24 cellular contexts compared by ENCODE assay signal in the genomic region with DNA sequence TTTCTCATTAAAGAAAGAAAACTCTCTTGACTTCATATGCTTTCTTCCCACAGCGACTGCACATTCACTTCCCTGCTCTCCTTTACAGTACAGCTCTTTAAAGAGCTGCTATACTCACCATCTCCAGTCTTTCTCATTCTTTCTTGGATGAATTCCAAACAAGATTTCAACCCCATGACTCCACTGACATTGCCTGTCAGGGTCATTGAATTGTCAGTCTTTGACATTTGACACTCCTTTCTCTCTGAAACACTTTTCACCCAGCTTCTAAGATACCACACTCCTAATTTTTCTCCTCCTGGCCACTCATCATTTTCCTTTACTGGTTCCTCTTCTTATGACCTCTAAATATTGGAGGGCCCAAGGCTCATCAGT. TPM values are rescaled to one million over a fixed set of nuclear protein-coding genes. Genes with fewer than 3 reads are reported as not detected.
DNase-seq lines count a peak whose midpoint lies in the region; ATAC-seq and TF ChIP-seq lines count a peak whose summit lies in the region.
"Had no signal": no experiment of that assay in that cellular context is flagged by ENCODE, and none has a peak within 500 bp of the region (broad histone marks: within the 10 kb centered on the region; RNA-seq: fewer than 3 reads in every experiment).

No MANE protein-coding gene starts in this region.

- H3K4me1 ChIP-seq in naive thymus-derived CD4-positive, alpha-beta T cell (ENCODE audit: control insufficient read depth in 2 of 2, insufficient read depth in 2 of 2, low read length in 2 of 2), result no peaks in the 10 kb centered on the region
- no peaks in the 10 kb centered on the region for H3K4me1 ChIP-seq in sigmoid colon
- H3K4me1 ChIP-seq: BLaER1 treated with 17β-estradiol and CSF1 and Interleukin-3, amounts not matched to agents 10 nM and 100 nM; HAP-1; heart left ventricle had no signal

- DNase-seq in activated CD4-positive, alpha-beta T cell treated with anti-CD3 and anti-CD28 coated beads, Interleukin-2, amount 10 ng/mL, durations not matched to agents 7 days and 5 days, result no peak
- no peak for DNase-seq in activated CD4-positive, alpha-beta T cell treated with anti-CD3 and anti-CD28 coated beads for 4 hours
- no peak for DNase-seq in HEK293T (ENCODE audit: extremely low spot score)
- DNase-seq in activated CD8-positive, alpha-beta T cell treated with anti-CD3 and anti-CD28 coated beads, Interleukin-2, amount 10 ng/mL, durations not matched to agents 7 days and 5 days, result no peak
- DNase-seq in naive thymus-derived CD4-positive, alpha-beta T cell, result no peak
- DNase-seq in sigmoid colon, result no peak
- DNase-seq in stimulated activated CD4-positive, alpha-beta T cell treated with anti-CD3 and anti-CD28 coated beads, Interleukin-2, amount 100 ng/mL, for 48 hours, result no peak
- no peak for DNase-seq in effector CD8-positive, alpha-beta T cell (lab: John Stamatoyannopoulos, UW)
- DNase-seq: anterior cingulate cortex, DMS153, heart left ventricle, left ventricle myocardium superior, NCI-H187 treated with DMSO at 0.1 percent for 48 hours, NCI-H526, retina, Right ventricle myocardium superior, T-helper 2 cell, testis, WERI-Rb-1 had no signal

- no peak overlapping the region for H3K4me3 Mint-ChIP-seq in activated CD4-positive, alpha-beta T cell treated with anti-CD3 and anti-CD28 coated beads, Interleukin-2, amount 10 ng/mL, durations not matched to agents 7 days and 5 days
- H3K4me3 Mint-ChIP-seq in activated CD8-positive, alpha-beta T cell treated with anti-CD3 and anti-CD28 coated beads, Interleukin-2, amount 10 ng/mL, durations not matched to agents 7 days and 5 days, result no peak overlapping the region
- peak overlapping the region in 4 of 10 donors; percentile 2 to 33 (median 4) for H3K4me3 Mint-ChIP-seq in naive thymus-derived CD4-positive, alpha-beta T cell

- intact Hi-C loops in naive thymus-derived CD4-positive, alpha-beta T cell (cut with micrococcal nuclease), result no loop called here
- intact Hi-C loops in sigmoid colon (cut with DNase I), result no loop called here

- no peaks in the 10 kb centered on the region for H3K9me3 ChIP-seq in naive thymus-derived CD4-positive, alpha-beta T cell (ENCODE audit: control insufficient read depth in 2 of 3, low read length in 3 of 3)
- no peaks in the 10 kb centered on the region for H3K9me3 ChIP-seq in sigmoid colon
- H3K9me3 ChIP-seq: HAP-1, heart left ventricle, testis had no signal

- TF ChIP-seq POLR2A in sigmoid colon (IDR thresholded peaks at IDR 0.05), result no peak

- H3K9me3 Mint-ChIP-seq in activated CD4-positive, alpha-beta T cell treated with anti-CD3 and anti-CD28 coated beads, Interleukin-2, amount 10 ng/mL, durations not matched to agents 7 days and 5 days, result no peaks in the 10 kb centered on the region
- H3K9me3 Mint-ChIP-seq in activated CD8-positive, alpha-beta T cell treated with anti-CD3 and anti-CD28 coated beads, Interleukin-2, amount 10 ng/mL, durations not matched to agents 7 days and 5 days (ENCODE audit: insufficient read depth), result no peaks in the 10 kb centered on the region
- peaks cover 0 to 8% (median 0%) of the 10 kb centered on the region in 11 donors for H3K9me3 Mint-ChIP-seq in naive thymus-derived CD4-positive, alpha-beta T cell
- H3K9me3 Mint-ChIP-seq: activated T-helper 2 cell treated with anti-CD3 and anti-CD28 coated beads, Interferon-gamma antibody, Interleukin-2, Interleukin-4, amounts not matched to agents 10 μg/mL and 5 μg/mL and 100 μg/mL, durations not matched to agents 14 hours and 24 hours and 36 hours had no signal

- no peaks in the 10 kb centered on the region for H3K27me3 ChIP-seq in naive thymus-derived CD4-positive, alpha-beta T cell (ENCODE audit: control insufficient read depth in 2 of 2, insufficient read depth in 2 of 2, low read length in 2 of 2)
- H3K27me3 ChIP-seq in sigmoid colon, result no peaks in the 10 kb centered on the region
- H3K27me3 ChIP-seq: BLaER1 treated with 17β-estradiol and CSF1 and Interleukin-3, amounts not matched to agents 10 nM and 100 nM; heart left ventricle; testis had no signal

- H3K4me3 ChIP-seq in naive thymus-derived CD4-positive, alpha-beta T cell (ENCODE audit: low read length), result no peak overlapping the region
- no peak overlapping the region for H3K4me3 ChIP-seq in sigmoid colon
- H3K4me3 ChIP-seq: BLaER1 treated with 17β-estradiol and CSF1 and Interleukin-3, amounts not matched to agents 10 nM and 100 nM; HAP-1; heart left ventricle; testis had no signal

- no peaks in the 10 kb centered on the region for H3K27me3 Mint-ChIP-seq in activated CD4-positive, alpha-beta T cell treated with anti-CD3 and anti-CD28 coated beads, Interleukin-2, amount 10 ng/mL, durations not matched to agents 7 days and 5 days
- no peaks in the 10 kb centered on the region for H3K27me3 Mint-ChIP-seq in activated CD8-positive, alpha-beta T cell treated with anti-CD3 and anti-CD28 coated beads, Interleukin-2, amount 10 ng/mL, durations not matched to agents 7 days and 5 days (ENCODE audit: low read depth)
- H3K27me3 Mint-ChIP-seq in naive thymus-derived CD4-positive, alpha-beta T cell, result no peaks in the 10 kb centered on the region

- peaks cover 35% of the 10 kb centered on the region for H3K36me3 Mint-ChIP-seq in activated CD4-positive, alpha-beta T cell treated with anti-CD3 and anti-CD28 coated beads, Interleukin-2, amount 10 ng/mL, durations not matched to agents 7 days and 5 days (ENCODE audit: low read depth)
- peaks cover 34% of the 10 kb centered on the region for H3K36me3 Mint-ChIP-seq in activated CD8-positive, alpha-beta T cell treated with anti-CD3 and anti-CD28 coated beads, Interleukin-2, amount 10 ng/mL, durations not matched to agents 7 days and 5 days (ENCODE audit: low read depth)
- peaks cover 6 to 22% (median 6%) of the 10 kb centered on the region in 5 donors for H3K36me3 Mint-ChIP-seq in naive thymus-derived CD4-positive, alpha-beta T cell

- peaks cover 20% of the 10 kb centered on the region for H3K4me1 Mint-ChIP-seq in activated CD4-positive, alpha-beta T cell treated with anti-CD3 and anti-CD28 coated beads, Interleukin-2, amount 10 ng/mL, durations not matched to agents 7 days and 5 days
- peaks cover 2% of the 10 kb centered on the region for H3K4me1 Mint-ChIP-seq in activated CD8-positive, alpha-beta T cell treated with anti-CD3 and anti-CD28 coated beads, Interleukin-2, amount 10 ng/mL, durations not matched to agents 7 days and 5 days (ENCODE audit: low read depth)
- peaks cover 6 to 28% (median 12%) of the 10 kb centered on the region in 7 donors for H3K4me1 Mint-ChIP-seq in naive thymus-derived CD4-positive, alpha-beta T cell

- TF ChIP-seq CTCF in sigmoid colon (IDR thresholded peaks at IDR 0.05), result no peak

- 95 to 97% methylated on average over 1 of the region's 1 CpG for WGBS in sigmoid colon, 2 donors

- H3K36me3 ChIP-seq in naive thymus-derived CD4-positive, alpha-beta T cell (ENCODE audit: control insufficient read depth in 2 of 3, insufficient read depth in 3 of 3, low read length in 3 of 3), result peaks cover under 1 to 18% (median 6%) of the 10 kb centered on the region in 3 experiments
- H3K36me3 ChIP-seq in sigmoid colon, result peaks cover 0 to 5% (median 0%) of the 10 kb centered on the region in 4 donors
- H3K36me3 ChIP-seq: HAP-1, WERI-Rb-1 had no signal

- ATAC-seq in activated CD8-positive, alpha-beta T cell treated with anti-CD3 and anti-CD28 coated beads, Interleukin-2, amount 10 ng/mL, durations not matched to agents 7 days and 5 days, result no peak
- peak; percentile 27 for ATAC-seq in naive thymus-derived CD4-positive, alpha-beta T cell
- ATAC-seq: heart left ventricle, left ventricle myocardium superior had no signal

- H3K27ac ChIP-seq in naive thymus-derived CD4-positive, alpha-beta T cell (ENCODE audit: low read depth, low read length), result no peak overlapping the region
- no peak overlapping the region for H3K27ac ChIP-seq in sigmoid colon
- H3K27ac ChIP-seq: BLaER1 treated with 17β-estradiol and CSF1 and Interleukin-3, amounts not matched to agents 10 nM and 100 nM; heart left ventricle; testis; WERI-Rb-1 had no signal

- peak overlapping the region; percentile 64 for H3K27ac Mint-ChIP-seq in activated CD4-positive, alpha-beta T cell treated with anti-CD3 and anti-CD28 coated beads, Interleukin-2, amount 10 ng/mL, durations not matched to agents 7 days and 5 days
- peak overlapping the region; percentile 22 for H3K27ac Mint-ChIP-seq in activated CD8-positive, alpha-beta T cell treated with anti-CD3 and anti-CD28 coated beads, Interleukin-2, amount 10 ng/mL, durations not matched to agents 7 days and 5 days
- peak overlapping the region; percentile 8 to 85 (median 51) for H3K27ac Mint-ChIP-seq in naive thymus-derived CD4-positive, alpha-beta T cell
- H3K27ac Mint-ChIP-seq: activated T-helper 2 cell treated with anti-CD3 and anti-CD28 coated beads, Interferon-gamma antibody, Interleukin-2, Interleukin-4, amounts not matched to agents 10 μg/mL and 5 μg/mL and 100 μg/mL, durations not matched to agents 14 hours and 24 hours and 36 hours had no signal

- POLR2A ChIA-PET in activated CD4-positive, alpha-beta T cell treated with anti-CD3 and anti-CD28 coated beads, Interleukin-2, amount 10 ng/mL, durations not matched to agents 7 days and 5 days (lab: Charles Lee), result no interaction called here
- POLR2A ChIA-PET in HEK293T (lab: Yijun Ruan, JAX), result no interaction called here
- POLR2A ChIA-PET in activated CD8-positive, alpha-beta T cell treated with anti-CD3 and anti-CD28 coated beads, Interleukin-2, amount 10 ng/mL, durations not matched to agents 7 days and 5 days (lab: Charles Lee), result no interaction called here
- POLR2A ChIA-PET in naive thymus-derived CD4-positive, alpha-beta T cell (lab: Charles Lee), result interaction anchor here (0.7 kb wide), 1 partner anchor 38 kb away, joined by 3 read pairs; no protein-coding TSS in a partner anchor

- CTCF ChIA-PET in activated CD4-positive, alpha-beta T cell treated with anti-CD3 and anti-CD28 coated beads, Interleukin-2, amount 10 ng/mL, durations not matched to agents 7 days and 5 days (lab: Charles Lee), result interaction anchor here (1.1 to 1.8 kb wide), 2 partner anchors 9 kb away, joined by 3 to 8 read pairs; no protein-coding TSS in a partner anchor
- CTCF ChIA-PET in HEK293T (lab: Yijun Ruan, JAX), result interaction anchor here (1.4 kb wide), 1 partner anchor 218 kb away, joined by 3 read pairs; no protein-coding TSS in a partner anchor
- CTCF ChIA-PET in activated CD8-positive, alpha-beta T cell treated with anti-CD3 and anti-CD28 coated beads, Interleukin-2, amount 10 ng/mL, durations not matched to agents 7 days and 5 days (lab: Charles Lee), result no interaction called here
- CTCF ChIA-PET in naive thymus-derived CD4-positive, alpha-beta T cell (lab: Charles Lee), result no interaction called here

- no peak for TF ChIP-seq EP300 in sigmoid colon (IDR thresholded peaks at IDR 0.05)

RNA-seq across cellular contexts. Expression of gene ARMH2, which starts 0.8 kb away (rescaled TPM):
- 1 to 10 TPM; 1.8 to 2.3 TPM for total RNA-seq in activated CD4-positive, alpha-beta T cell treated with anti-CD3 and anti-CD28 coated beads, Interleukin-2, amount 10 ng/mL, durations not matched to agents 7 days and 5 days
- total RNA-seq in activated CD8-positive, alpha-beta T cell treated with anti-CD3 and anti-CD28 coated beads, Interleukin-2, amount 10 ng/mL, durations not matched to agents 7 days and 5 days, result 1 to 10 TPM in 1 of 2 experiments, under 1 TPM in 1; 0.97 to 1.7 TPM
- 1 to 10 TPM; 1.3 to 9.4 (median 5.0) TPM for total RNA-seq in naive thymus-derived CD4-positive, alpha-beta T cell
- under 1 TPM in 1 of 2 donors, not detected in 1; 0.70 TPM for polyA plus RNA-seq in naive thymus-derived CD4-positive, alpha-beta T cell
- total RNA-seq in sigmoid colon, result not detected
- polyA plus RNA-seq in sigmoid colon, result under 1 TPM in 1 of 3 donors, not detected in 2; 0.10 TPM
- total RNA-seq: A673; activated T-helper 2 cell treated with anti-CD3 and anti-CD28 coated beads, Interferon-gamma antibody, Interleukin-2, Interleukin-4, amounts not matched to agents 10 μg/mL and 5 μg/mL and 100 μg/mL, durations not matched to agents 14 hours and 24 hours and 36 hours; heart left ventricle; left ventricle myocardium superior; mononuclear cell; Right ventricle myocardium superior had no signal
- polyA plus RNA-seq: heart left ventricle had no signal

RNA-seq across cellular contexts. Expression of gene GMNN, which starts 24.8 kb away (rescaled TPM):
- total RNA-seq in activated CD4-positive, alpha-beta T cell treated with anti-CD3 and anti-CD28 coated beads, Interleukin-2, amount 10 ng/mL, durations not matched to agents 7 days and 5 days, result 10 to 100 TPM; 63.2 to 70.3 TPM
- total RNA-seq in activated CD8-positive, alpha-beta T cell treated with anti-CD3 and anti-CD28 coated beads, Interleukin-2, amount 10 ng/mL, durations not matched to agents 7 days and 5 days, result 10 to 100 TPM; 87.0 to 88.4 TPM
- total RNA-seq in naive thymus-derived CD4-positive, alpha-beta T cell, result 10 to 100 TPM in 1 of 5 experiments, 1 to 10 TPM in 4; 5.1 to 54.6 (median 7.0) TPM
- 1 to 10 TPM; 4.2 to 5.0 TPM for polyA plus RNA-seq in naive thymus-derived CD4-positive, alpha-beta T cell
- 1 to 10 TPM; 4.4 to 9.7 (median 8.2) TPM for total RNA-seq in sigmoid colon
- 10 to 100 TPM; 35.7 to 71.7 (median 52.9) TPM for polyA plus RNA-seq in sigmoid colon

Comparison
In these comparisons a context has a peak if more than half of its experiments do, and no peak if none do; other contexts are left out.
1. CTCF ChIA-PET loops: an anchor here in activated CD4-positive, alpha-beta T cell treated with anti-CD3 and anti-CD28 coated beads, Interleukin-2, amount 10 ng/mL, durations not matched to agents 7 days and 5 days (1.1 to 1.8 kb wide) and HEK293T (1.4 kb wide); none called in activated CD8-positive, alpha-beta T cell treated with anti-CD3 and anti-CD28 coated beads, Interleukin-2, amount 10 ng/mL, durations not matched to agents 7 days and 5 days and naive thymus-derived CD4-positive, alpha-beta T cell.